Comparison of ENCODE assay signal across 6 cellular contexts in the genomic region with DNA sequence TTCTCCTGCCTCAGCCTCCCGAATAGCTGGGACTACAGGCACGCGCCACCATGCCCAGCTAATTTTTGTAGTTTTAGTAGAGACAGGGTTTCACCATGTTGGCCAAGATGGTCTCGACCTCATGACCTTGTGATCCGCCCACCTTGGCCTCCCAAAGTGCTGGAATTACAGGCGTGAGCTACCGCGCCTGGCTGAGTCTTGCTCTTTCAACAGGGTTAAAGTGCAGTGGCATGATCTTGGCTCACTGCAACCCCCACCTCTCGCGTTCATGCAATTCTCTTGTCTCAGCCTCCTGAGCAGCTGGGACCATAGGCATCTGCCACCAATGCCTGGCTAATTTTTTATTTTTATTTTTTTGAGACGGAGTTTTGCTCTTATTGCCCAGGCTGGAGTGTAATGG. TPM values are rescaled to one million over a fixed set of nuclear protein-coding genes. Genes with fewer than 3 reads are reported as not detected.
"Had no signal": no experiment of that assay in that cellular context is flagged by ENCODE, and none has a peak within 500 bp of the region (broad histone marks: within the 10 kb centered on the region; RNA-seq: fewer than 3 reads in every experiment).

No MANE protein-coding gene starts in this region.

RNA-seq across cellular contexts. Expression of a gene that starts 59.9 kb away (rescaled TPM):
- total RNA-seq: GM23248, H4, H7, HFFc6, HT1080, IMR-90 had no signal
- polyA plus RNA-seq: GM23248, IMR-90 had no signal
